In the genomic region with DNA sequence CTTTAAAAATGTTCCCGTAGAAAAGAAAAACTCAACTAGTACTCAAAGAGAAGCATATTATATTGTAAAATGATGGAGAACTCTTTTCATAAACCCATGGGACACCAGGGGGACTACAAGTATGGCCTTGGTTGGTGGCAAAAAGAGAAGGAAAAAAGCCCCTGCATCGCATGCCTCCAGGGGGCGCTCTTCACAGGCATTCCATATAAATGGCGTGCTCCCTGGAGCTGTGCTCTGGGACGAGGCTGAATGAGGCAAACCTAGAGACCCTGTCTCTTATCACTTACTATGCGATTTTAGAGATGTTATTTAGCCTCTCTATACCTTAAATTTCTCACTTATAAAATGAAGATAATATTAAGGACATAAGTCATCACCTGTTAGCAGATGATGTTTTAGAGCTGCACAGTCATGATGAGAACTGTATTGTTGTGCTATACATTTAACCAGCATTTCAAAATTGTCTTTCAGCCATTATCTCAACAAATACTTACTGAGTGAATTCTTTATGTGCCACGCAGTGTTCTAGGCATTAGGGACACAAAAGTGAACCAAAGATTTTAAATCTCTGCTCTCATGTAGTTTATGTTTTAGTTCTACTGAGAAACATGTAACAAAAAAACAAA, we compare ENCODE assay signal across 8 cellular contexts.
DNase-seq lines count a peak whose midpoint lies in the region; ATAC-seq and TF ChIP-seq lines count a peak whose summit lies in the region.

No MANE protein-coding gene starts in this region.

- H4K20me1 ChIP-seq in Loucy (ENCODE audit: insufficient read depth, low read length, poor library complexity, severe bottlenecking), result no peaks in the 10 kb centered on the region

- peak overlapping the region; percentile 57 for H3K4me3 Mint-ChIP-seq in activated CD4-positive, alpha-beta T cell treated with anti-CD3 and anti-CD28 coated beads for 36 hours
- no peak overlapping the region for H3K4me3 Mint-ChIP-seq in memory B cell

- no peak overlapping the region for H3K4me2 ChIP-seq in Loucy (ENCODE audit: low read depth, low read length, poor library complexity, severe bottlenecking)

- peaks cover 1% of the 10 kb centered on the region for H3K36me3 Mint-ChIP-seq in activated CD4-positive, alpha-beta T cell treated with anti-CD3 and anti-CD28 coated beads for 36 hours (ENCODE audit: low read depth)
- H3K36me3 Mint-ChIP-seq in memory B cell, result peaks cover 3% of the 10 kb centered on the region

- no peaks in the 10 kb centered on the region for H3K9me2 ChIP-seq in Loucy (replicated peaks; ENCODE audit: low read depth, low read length)

- H2AFZ ChIP-seq in Loucy (ENCODE audit: low read length), result no peak overlapping the region

- peaks cover 5% of the 10 kb centered on the region for H3K4me1 ChIP-seq in Loucy (ENCODE audit: insufficient read depth, low read length, poor library complexity, severe bottlenecking)

- H3K27me3 Mint-ChIP-seq in activated CD4-positive, alpha-beta T cell treated with anti-CD3 and anti-CD28 coated beads for 36 hours, result no peaks in the 10 kb centered on the region
- H3K27me3 Mint-ChIP-seq in memory B cell, result no peaks in the 10 kb centered on the region

- TF ChIP-seq CTCF in AG04449 (IDR thresholded peaks at IDR 0.05; ENCODE audit: insufficient read depth, low read length, missing control alignments) (peak; percentile 67), Loucy (conservative IDR thresholded peaks at IDR 0.05; ENCODE audit: low read length) (peak; percentile 95), dorsolateral prefrontal cortex (IDR thresholded peaks at IDR 0.05 in 54 of 56, conservative IDR thresholded peaks at IDR 0.05 in 2 of 56; ENCODE audit: low read depth in 1 of 56, partially characterized antibody in 56 of 56) (peak; percentile 50 to 95 (median 80))

- CTCF ChIA-PET in AG04449 (lab: Yijun Ruan, JAX), result interaction anchor here (0.7 to 4.6 kb wide), 37 partner anchors 10 to 608 kb away, joined by 3 to 35 read pairs (median 4); partner anchors contain the start of gene THNSL1
- CTCF ChIA-PET in activated CD4-positive, alpha-beta T cell treated with anti-CD3 and anti-CD28 coated beads for 36 hours (lab: Charles Lee), result interaction anchor here (0.6 to 4.2 kb wide), 28 partner anchors 10 to 1770 kb away, joined by 3 to 26 read pairs (median 3); partner anchors contain the start of genes ENKUR and THNSL1

- no peaks in the 10 kb centered on the region for H3K79me2 ChIP-seq in Loucy (ENCODE audit: insufficient read depth, low read length)

- H3K36me3 ChIP-seq in Loucy (ENCODE audit: insufficient read depth, low read length), result peaks cover 22% of the 10 kb centered on the region

- H3K27ac ChIP-seq in dorsolateral prefrontal cortex, result peak overlapping the region in 33 of 59 donors; percentile 0 to 62 (median 36)

- H3K9ac ChIP-seq in Loucy (ENCODE audit: low read depth, low read length, poor library complexity, severe bottlenecking), result no peak overlapping the region

- H3K9me3 Mint-ChIP-seq in activated CD4-positive, alpha-beta T cell treated with anti-CD3 and anti-CD28 coated beads for 36 hours (ENCODE audit: low read depth), result no peaks in the 10 kb centered on the region
- H3K9me3 Mint-ChIP-seq in memory B cell, result no peaks in the 10 kb centered on the region

- H3K4me3 ChIP-seq in AG04449 (ENCODE audit: low read depth, low read length) (no peak overlapping the region), Loucy (ENCODE audit: low read length, poor library complexity, severe bottlenecking) (no peak overlapping the region), dorsolateral prefrontal cortex (peak overlapping the region in 48 of 59 donors; percentile 5 to 57 (median 37))

- peaks cover 43% of the 10 kb centered on the region for H3K4me1 Mint-ChIP-seq in activated CD4-positive, alpha-beta T cell treated with anti-CD3 and anti-CD28 coated beads for 36 hours
- peaks cover 3% of the 10 kb centered on the region for H3K4me1 Mint-ChIP-seq in memory B cell

- intact Hi-C loops in activated CD4-positive, alpha-beta T cell treated with anti-CD3 and anti-CD28 coated beads for 36 hours (cut with DNase I, micrococcal nuclease), result loop anchor here (1.0 to 5.0 kb wide), 3 partner anchors 104 to 464 kb away; partner anchors contain the start of gene ARHGAP21 (in 1 of the 2)
- intact Hi-C loops in dorsolateral prefrontal cortex (cut with DNase I), result no loop called here

- ATAC-seq in GM18511 (IDR thresholded peaks at IDR 0.05; ENCODE audit: unreplicated experiment) (peak; percentile 71), memory B cell (ENCODE audit: low read depth) (peak; percentile 22)
- peak; percentile 45 for ATAC-seq in activated CD4-positive, alpha-beta T cell treated with anti-CD3 and anti-CD28 coated beads for 36 hours

- no peaks in the 10 kb centered on the region; the same call in 1 of the 2 replicates for H3F3A ChIP-seq in Loucy (ENCODE audit: low read depth)

- no peaks in the 10 kb centered on the region for H3K9me3 ChIP-seq in Loucy (ENCODE audit: insufficient read depth, low read depth, low read length)

- no peak for DNase-seq in AG04449 (ENCODE audit: low read depth, low spot score)
- peak; percentile 72 for DNase-seq in activated CD4-positive, alpha-beta T cell treated with anti-CD3 and anti-CD28 coated beads for 36 hours
- peak in 2 of 10 donors; percentile 34 to 50 for DNase-seq in dorsolateral prefrontal cortex
- DNase-seq in memory B cell (ENCODE audit: low spot score in 2 of 2), result peak in 1 of 2 donors; percentile 21
- DNase-seq in superior temporal gyrus (ENCODE audit: extremely low spot score), result peak; percentile 68
- no peak for DNase-seq in NCI-H2171 treated with DMSO at 0.1 percent for 48 hours (lab: John Stamatoyannopoulos, UW)

- H3K27me3 ChIP-seq in Loucy (ENCODE audit: insufficient read depth, low read length, poor library complexity, severe bottlenecking), result no peaks in the 10 kb centered on the region
- no peaks in the 10 kb centered on the region for H3K27me3 ChIP-seq in dorsolateral prefrontal cortex

- POLR2A ChIA-PET in AG04449 (lab: Yijun Ruan, JAX), result no interaction called here
- POLR2A ChIA-PET in activated CD4-positive, alpha-beta T cell treated with anti-CD3 and anti-CD28 coated beads for 36 hours (lab: Charles Lee), result no interaction called here

- peak overlapping the region; percentile 68 for H3K27ac Mint-ChIP-seq in activated CD4-positive, alpha-beta T cell treated with anti-CD3 and anti-CD28 coated beads for 36 hours
- no peak overlapping the region for H3K27ac Mint-ChIP-seq in memory B cell

Comparison
In these comparisons a context has a peak if more than half of its experiments do, and no peak if none do; other contexts are left out.
1. DNase-seq: peak in activated CD4-positive, alpha-beta T cell treated with anti-CD3 and anti-CD28 coated beads for 36 hours (single experiment) and superior temporal gyrus (single experiment); none in AG04449 (single experiment) and NCI-H2171 treated with DMSO at 0.1 percent for 48 hours (single experiment).
2. H3K4me3 ChIP-seq: peak in dorsolateral prefrontal cortex (48 of 59); none in AG04449 (single experiment) and Loucy (single experiment).
3. intact Hi-C loops: an anchor here in activated CD4-positive, alpha-beta T cell treated with anti-CD3 and anti-CD28 coated beads for 36 hours (1.0 to 5.0 kb wide); none called in dorsolateral prefrontal cortex.
4. Peak in every context shown above with its lines, with median percentiles within 50 percentile points of each other: CTCF ChIP-seq and ATAC-seq.